ENCODE assay signal across 14 cellular contexts in the genomic region with DNA sequence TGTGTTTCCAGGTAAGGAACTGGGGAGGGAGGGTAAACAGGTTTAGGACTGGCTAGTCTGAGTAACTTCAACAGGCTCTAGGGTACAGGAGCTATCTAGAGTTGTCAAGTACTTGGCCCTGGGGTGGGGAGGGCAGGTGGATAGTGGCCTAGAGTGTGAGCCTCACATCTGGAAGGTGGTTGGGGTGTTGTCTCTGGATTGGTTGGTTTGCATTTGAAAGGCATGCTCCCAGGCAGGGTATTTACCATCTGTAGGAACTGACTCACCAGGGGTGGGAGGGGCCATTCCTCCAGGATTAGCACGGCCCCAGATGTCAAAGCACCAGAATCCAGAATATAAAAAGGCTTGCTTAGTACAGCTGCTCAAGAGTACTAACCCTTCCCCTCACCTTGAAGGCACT.
A peak's percentile ranks its signal among the peaks of the same experiment; 100 is the strongest.
DNase-seq lines count a peak whose midpoint lies in the region; ATAC-seq, FAIRE-seq and TF ChIP-seq lines count a peak whose summit lies in the region.
"Had no signal": no experiment of that assay in that cellular context is flagged by ENCODE, and none has a peak within 500 bp of the region (broad histone marks: within the 10 kb centered on the region; RNA-seq: fewer than 3 reads in every experiment).

No MANE protein-coding gene starts in this region.

- DNase-seq in H54 (ENCODE audit: insufficient read length, low spot score) (peak; percentile 9), SK-N-SH (no peak), fibroblast of the conjunctiva (ENCODE audit: low read depth) (peak; percentile 42), progenitor cell of endocrine pancreas (ENCODE audit: low spot score, unreplicated experiment) (no peak), adrenal gland (no peak), UCSD-AML1 (lab: John Stamatoyannopoulos, UW; ENCODE audit: unreplicated experiment) (no peak)
- DNase-seq: activated T-cell treated with anti-CD3 and anti-CD28 coated beads, Interleukin-2, amount 50 U/mL, for 1 hour; colonic mucosa; HCEC 1CT; NCI-H446 treated with DMSO at 0.1 percent for 48 hours; spleen had no signal

- ATAC-seq in HG03565 (IDR thresholded peaks at IDR 0.05; ENCODE audit: unreplicated experiment) (no peak), GM21423 (IDR thresholded peaks at IDR 0.05; ENCODE audit: unreplicated experiment) (no peak)

- TF ChIP-seq EP300 in SK-N-SH (IDR thresholded peaks at IDR 0.05; ENCODE audit: borderline replicate concordance in 1 of 2, low read depth in 1 of 2, low read length in 1 of 2) = no peak

- TF ChIP-seq POLR2A in H54 (IDR thresholded peaks at IDR 0.05; ENCODE audit: low read depth, low read length) (no peak), adrenal gland (IDR thresholded peaks at IDR 0.05) (no peak)

- intact Hi-C loops in adrenal gland (cut with DNase I) = no loop called here

- H3K9me3 Mint-ChIP-seq in progenitor cell of endocrine pancreas (ENCODE audit: low read depth) = no peaks in the 10 kb centered on the region
- H3K9me3 Mint-ChIP-seq: IgD-negative memory B cell had no signal

- FAIRE-seq in H54 (lab: Jason Lieb, UNC) = peak; percentile 11

- H3K4me3 ChIP-seq in SK-N-SH (ENCODE audit: low read depth in 2 of 2, low read length in 1 of 2) = no peak overlapping the region
- no peak overlapping the region for H3K4me3 ChIP-seq in adrenal gland
- H3K4me3 ChIP-seq: colonic mucosa, spleen had no signal

- H3K4me2 ChIP-seq in SK-N-SH = peak overlapping the region; percentile 12; the same call in 1 of the 2 replicates

- H3K9ac ChIP-seq in SK-N-SH = no peak overlapping the region

- POLR2A ChIA-PET in SK-N-SH (lab: Yijun Ruan, JAX) = no interaction called here

- 15% methylated on average over 1 of the region's 1 CpG for WGBS in SK-N-SH (ENCODE audit: low lambda C conversion rate)
- 10 to 23% (median 16%) methylated on average over 1 of the region's 1 CpG for WGBS in adrenal gland, 4 donors

- H2AFZ ChIP-seq in SK-N-SH (ENCODE audit: low read depth) = no peak overlapping the region

- peak overlapping the region in 1 of 2 experiments; percentile 25; a peak in 1 of 4 replicates for H3K27ac ChIP-seq in SK-N-SH (ENCODE audit: low read depth in 2 of 2, low read length in 1 of 2)
- no peak overlapping the region for H3K27ac ChIP-seq in adrenal gland
- H3K27ac ChIP-seq: colonic mucosa, spleen had no signal

- H3K27ac Mint-ChIP-seq in progenitor cell of endocrine pancreas = peak overlapping the region; percentile 65
- H3K27ac Mint-ChIP-seq: IgD-negative memory B cell had no signal

- H3K27me3 ChIP-seq in SK-N-SH (ENCODE audit: insufficient read depth) = no peaks in the 10 kb centered on the region
- H3K27me3 ChIP-seq in adrenal gland = no peaks in the 10 kb centered on the region
- H3K27me3 ChIP-seq: colonic mucosa, spleen had no signal

- TF ChIP-seq CTCF in SK-N-SH (IDR thresholded peaks at IDR 0.05) (no peak), progenitor cell of endocrine pancreas (IDR thresholded peaks at IDR 0.05; ENCODE audit: unreplicated experiment) (no peak), adrenal gland (IDR thresholded peaks at IDR 0.05) (no peak)

- no peak for TF ChIP-seq RAD21 in SK-N-SH (IDR thresholded peaks at IDR 0.05; ENCODE audit: low read length)

- H3K9me3 ChIP-seq in SK-N-SH (no peaks in the 10 kb centered on the region), adrenal gland (replicated peaks in 1 of 3) (no peaks in the 10 kb centered on the region)
- H3K9me3 ChIP-seq: colonic mucosa, spleen had no signal

- no peaks in the 10 kb centered on the region for H3K79me2 ChIP-seq in SK-N-SH (ENCODE audit: insufficient read depth)

- H3K4me1 Mint-ChIP-seq in progenitor cell of endocrine pancreas (ENCODE audit: low read depth) = no peaks in the 10 kb centered on the region
- H3K4me1 Mint-ChIP-seq: IgD-negative memory B cell had no signal

- H3K4me1 ChIP-seq in SK-N-SH (ENCODE audit: control insufficient read depth in 1 of 2, insufficient read depth in 2 of 2, low read depth in 1 of 2, low read length in 1 of 2) (peaks cover 0 to 8% of the 10 kb centered on the region in 2 experiments; a peak in 1 of 4 replicates), adrenal gland (replicated peaks in 1 of 2) (no peaks in the 10 kb centered on the region)
- H3K4me1 ChIP-seq: colonic mucosa, spleen had no signal

- no peak overlapping the region for H3K4me3 Mint-ChIP-seq in progenitor cell of endocrine pancreas (ENCODE audit: low read depth)
- H3K4me3 Mint-ChIP-seq: IgD-negative memory B cell had no signal

- H3K36me3 ChIP-seq in SK-N-SH (replicated peaks in 1 of 2; ENCODE audit: control insufficient read depth in 1 of 2, insufficient read depth in 2 of 2, low read length in 1 of 2) = no peaks in the 10 kb centered on the region
- H3K36me3 ChIP-seq in adrenal gland (replicated peaks in 1 of 2) = no peaks in the 10 kb centered on the region
- H3K36me3 ChIP-seq: colonic mucosa, spleen had no signal

- no peaks in the 10 kb centered on the region for H3F3A ChIP-seq in SK-N-SH (replicated peaks; ENCODE audit: insufficient read depth)

- peaks cover 8% of the 10 kb centered on the region for H3K27me3 Mint-ChIP-seq in progenitor cell of endocrine pancreas

- CTCF ChIA-PET in SK-N-SH (lab: Yijun Ruan, JAX) = interaction anchor here (0.6 to 1.5 kb wide), 3 partner anchors 19 to 342 kb away, joined by 3 read pairs; no protein-coding TSS in a partner anchor

- H4K20me1 ChIP-seq in SK-N-SH (ENCODE audit: insufficient read depth) = no peaks in the 10 kb centered on the region

- H3K36me3 Mint-ChIP-seq in progenitor cell of endocrine pancreas (ENCODE audit: insufficient read depth) = no peaks in the 10 kb centered on the region

- H3K9me2 ChIP-seq in SK-N-SH = no peaks in the 10 kb centered on the region

TF ChIP-seq in SK-N-SH, 30 proteins besides CTCF, POLR2A, EP300 and RAD21:
- TF ChIP-seq GATA2 (CRISPR knock-in tag; IDR thresholded peaks at IDR 0.05) (no peak), TCF12 (IDR thresholded peaks at IDR 0.05) (peak; percentile 23; the same call in 1 of the 2 replicates), RCOR1 (IDR thresholded peaks at IDR 0.05; ENCODE audit: low read length) (no peak), GABPA (IDR thresholded peaks at IDR 0.05; ENCODE audit: low read depth) (no peak)

Comparison
In these comparisons a context has a peak if more than half of its experiments do, and no peak if none do; other contexts are left out.
1. DNase-seq: peak in H54 (single experiment) and fibroblast of the conjunctiva (single experiment); none in SK-N-SH (single experiment), progenitor cell of endocrine pancreas (single experiment), adrenal gland (0 of 7) and UCSD-AML1 (single experiment).